1 cellular context compared by ENCODE assay signal in genomic region chr6:166301611-166302529, GRCh38.
TF ChIP-seq lines count a peak whose summit lies in the region.

No MANE protein-coding gene starts in this region.

TF ChIP-seq in HepG2, 621 proteins besides CTCF, POLR2A, EP300 and RAD21 (continues in another document):
- no peak for TF ChIP-seq ZNF326 (CRISPR knock-in tag; IDR thresholded peaks at IDR 0.05; ENCODE audit: borderline replicate concordance)
- no peak for TF ChIP-seq SP140L (CRISPR knock-in tag; IDR thresholded peaks at IDR 0.05; ENCODE audit: borderline replicate concordance)
- TF ChIP-seq SNRNP70 (IDR thresholded peaks at IDR 0.05; ENCODE audit: low read depth, low read length), result no peak
- TF ChIP-seq ETV5 (CRISPR knock-in tag; IDR thresholded peaks at IDR 0.05; ENCODE audit: borderline replicate concordance), result no peak; the same call in 1 of the 2 replicates
- TF ChIP-seq ZNF292 (CRISPR knock-in tag; IDR thresholded peaks at IDR 0.05; ENCODE audit: borderline replicate concordance, low read depth), result no peak
- 0 out of 2 replicates have a peak, but pooled peaks have one; percentile 51 for TF ChIP-seq JUNB (CRISPR knock-in tag; IDR thresholded peaks at IDR 0.05; ENCODE audit: borderline replicate concordance)
- TF ChIP-seq KDM6A (CRISPR knock-in tag; IDR thresholded peaks at IDR 0.05; ENCODE audit: low read depth), result no peak
- TF ChIP-seq CENPBD1 (CRISPR knock-in tag; IDR thresholded peaks at IDR 0.05; ENCODE audit: borderline replicate concordance, low read depth), result no peak
- TF ChIP-seq ZNF317 (CRISPR knock-in tag; IDR thresholded peaks at IDR 0.05), result no peak
- no peak for TF ChIP-seq ZNF800 (CRISPR knock-in tag; IDR thresholded peaks at IDR 0.05)
- TF ChIP-seq ZNF574 (CRISPR knock-in tag; IDR thresholded peaks at IDR 0.05), result no peak
- no peak for TF ChIP-seq NFKB2 (CRISPR knock-in tag; IDR thresholded peaks at IDR 0.05; ENCODE audit: borderline replicate concordance)
- TF ChIP-seq NBN (conservative IDR thresholded peaks at IDR 0.05), result no peak
- TF ChIP-seq ZBTB25 (CRISPR knock-in tag; IDR thresholded peaks at IDR 0.05), result no peak
- no peak for TF ChIP-seq ZNF225 (CRISPR knock-in tag; IDR thresholded peaks at IDR 0.05)
- no peak for TF ChIP-seq ZZZ3 (CRISPR knock-in tag; IDR thresholded peaks at IDR 0.05; ENCODE audit: borderline replicate concordance)
- TF ChIP-seq ARID4A (CRISPR knock-in tag; IDR thresholded peaks at IDR 0.05; ENCODE audit: borderline replicate concordance), result peak; percentile 37; the same call in 1 of the 2 replicates
- no peak for TF ChIP-seq NFE2 (CRISPR knock-in tag; IDR thresholded peaks at IDR 0.05)
- TF ChIP-seq TEF (CRISPR knock-in tag; IDR thresholded peaks at IDR 0.05), result 0 out of 2 replicates have a peak, but pooled peaks have one; percentile 18
- TF ChIP-seq THRA (CRISPR knock-in tag; IDR thresholded peaks at IDR 0.05; ENCODE audit: borderline replicate concordance), result peak; percentile 82; the same call in 1 of the 2 replicates
- TF ChIP-seq RFXANK (CRISPR knock-in tag; IDR thresholded peaks at IDR 0.05), result no peak
- no peak for TF ChIP-seq JUN (CRISPR knock-in tag; IDR thresholded peaks at IDR 0.05)
- TF ChIP-seq MED1 (CRISPR knock-in tag; IDR thresholded peaks at IDR 0.05), result peak; percentile 37
- TF ChIP-seq NR2F6 (IDR thresholded peaks at IDR 0.05), result peak; percentile 19; the same call in 1 of the 2 replicates
- no peak for TF ChIP-seq NR2F6 (CRISPR knock-in tag; IDR thresholded peaks at IDR 0.05)
- TF ChIP-seq SOX6 (IDR thresholded peaks at IDR 0.05), result no peak
- TF ChIP-seq SOX6 (CRISPR knock-in tag; IDR thresholded peaks at IDR 0.05), result peak; percentile 80
- peak; percentile 61 for TF ChIP-seq TEAD3 (CRISPR knock-in tag; optimal IDR thresholded peaks at IDR 0.05; ENCODE audit: borderline replicate concordance)
- peak; percentile 57; the same call in 1 of the 2 replicates for TF ChIP-seq ZNF331 (CRISPR knock-in tag; IDR thresholded peaks at IDR 0.05)
- no peak for TF ChIP-seq ZSCAN12 (CRISPR knock-in tag; IDR thresholded peaks at IDR 0.05)
- TF ChIP-seq SPEN (CRISPR knock-in tag; IDR thresholded peaks at IDR 0.05; ENCODE audit: low read depth), result no peak
- TF ChIP-seq ESRRA (CRISPR knock-in tag; IDR thresholded peaks at IDR 0.05; ENCODE audit: low read depth), result peak; percentile 59; the same call in 1 of the 2 replicates
- TF ChIP-seq PITX1 (CRISPR knock-in tag; IDR thresholded peaks at IDR 0.05), result peak; percentile 55
- no peak for TF ChIP-seq FIP1L1 (IDR thresholded peaks at IDR 0.05; ENCODE audit: borderline replicate concordance, insufficient read depth, low read depth, low read length)
- peak; percentile 95 for TF ChIP-seq ZBED4 (CRISPR knock-in tag; IDR thresholded peaks at IDR 0.05; ENCODE audit: borderline replicate concordance)
- TF ChIP-seq GLI4 (CRISPR knock-in tag; IDR thresholded peaks at IDR 0.05; ENCODE audit: borderline replicate concordance), result no peak
- no peak for TF ChIP-seq STAT6 (CRISPR knock-in tag; IDR thresholded peaks at IDR 0.05; ENCODE audit: borderline replicate concordance)
- 0 out of 2 replicates have a peak, but pooled peaks have one; percentile 17 for TF ChIP-seq SAP130 (CRISPR knock-in tag; IDR thresholded peaks at IDR 0.05; ENCODE audit: low read depth)
- TF ChIP-seq NFYB (CRISPR knock-in tag; IDR thresholded peaks at IDR 0.05), result no peak
- no peak; a peak in 1 of 4 replicates for TF ChIP-seq ATF4 (CRISPR knock-in tag; IDR thresholded peaks at IDR 0.05)
- TF ChIP-seq RFX1 (IDR thresholded peaks at IDR 0.05), result no peak
- no peak for TF ChIP-seq KDM5B (CRISPR knock-in tag; IDR thresholded peaks at IDR 0.05; ENCODE audit: borderline replicate concordance)
- TF ChIP-seq ARNTL (CRISPR knock-in tag; IDR thresholded peaks at IDR 0.05), result peak; percentile 54; the same call in 1 of the 2 replicates
